ENCODE assay signal across 1 cellular context in genomic region chr11:3169235-3169951, GRCh38.
A peak's percentile ranks its signal among the peaks of the same experiment; 100 is the strongest.
TF ChIP-seq lines count a peak whose summit lies in the region.

No MANE protein-coding gene starts in this region.

TF ChIP-seq in K562, 482 proteins besides CTCF, POLR2A, EP300 and RAD21 (continued from another document):
- TF ChIP-seq ZNF407 (IDR thresholded peaks at IDR 0.05; ENCODE audit: low read depth) (no peak), FOSL1 (tag; conservative IDR thresholded peaks at IDR 0.05) (peak; percentile 85), SMAD3 (CRISPR knock-in tag; conservative IDR thresholded peaks at IDR 0.05) (no peak), RBM15 (IDR thresholded peaks at IDR 0.05; ENCODE audit: insufficient read depth, low read length) (no peak), ZNF212 (CRISPR knock-in tag; IDR thresholded peaks at IDR 0.05) (no peak)
